ENCODE assay signal across 8 cellular contexts in genomic region chr7:132575336-132575986, GRCh38. TPM values are rescaled to one million over a fixed set of nuclear protein-coding genes. Genes with fewer than 3 reads are reported as not detected.
DNase-seq lines count a peak whose midpoint lies in the region; ATAC-seq and TF ChIP-seq lines count a peak whose summit lies in the region.

No MANE protein-coding gene starts in this region.

- no peaks in the 10 kb centered on the region for H3K9me3 ChIP-seq in right atrium auricular region
- H3K9me3 ChIP-seq in trophoblast cell (ENCODE audit: insufficient read depth, low read depth, low read length), result no peaks in the 10 kb centered on the region

- peaks cover 27% of the 10 kb centered on the region for H3K36me3 Mint-ChIP-seq in activated naive CD8-positive, alpha-beta T cell treated with anti-CD3 and anti-CD28 coated beads, Interleukin-2, amount 10 ng/mL, durations not matched to agents 7 days and 5 days

- peak overlapping the region; percentile 69 for H3K4me2 ChIP-seq in trophoblast cell (ENCODE audit: low read length)

- TF ChIP-seq CTCF in NB4 (IDR thresholded peaks at IDR 0.05; ENCODE audit: low read depth, low read length) (no peak), right atrium auricular region (IDR thresholded peaks at IDR 0.05) (peak in 1 of 2 donors; percentile 38)

- no peak overlapping the region for H3K23ac ChIP-seq in trophoblast cell (ENCODE audit: low read length)

- H2BK5ac ChIP-seq in trophoblast cell (ENCODE audit: low read depth, low read length, poor library complexity), result no peak overlapping the region

- TF ChIP-seq POLR2A in NB4 (IDR thresholded peaks at IDR 0.05; ENCODE audit: extremely low read depth, insufficient read length), result no peak

- H4K8ac ChIP-seq in trophoblast cell (ENCODE audit: low read depth, low read length), result no peak overlapping the region

- no CpG with 5 or more reads among the region's 34 CpGs for WGBS in trophoblast cell (ENCODE audit: extremely low coverage, insufficient coverage, insufficient read length)

- no peaks in the 10 kb centered on the region for H3K9me3 Mint-ChIP-seq in activated naive CD8-positive, alpha-beta T cell treated with anti-CD3 and anti-CD28 coated beads, Interleukin-2, amount 10 ng/mL, durations not matched to agents 7 days and 5 days

- no peak overlapping the region for H4K12ac ChIP-seq in trophoblast cell (ENCODE audit: low read depth, low read length)

- no peak overlapping the region for H3K4ac ChIP-seq in trophoblast cell (ENCODE audit: low read depth, low read length)

- H2AK5ac ChIP-seq in trophoblast cell (ENCODE audit: low read length), result no peak overlapping the region

- DNase-seq in COR-L47 (lab: John Stamatoyannopoulos, UW), result peak; percentile 5
- DNase-seq in NB4 (ENCODE audit: low read depth), result peak; percentile 20
- DNase-seq in activated naive CD8-positive, alpha-beta T cell treated with anti-CD3 and anti-CD28 coated beads, Interleukin-2, amount 10 ng/mL, durations not matched to agents 7 days and 5 days, result peak; percentile 64
- peak; percentile 79 for DNase-seq in right atrium auricular region (ENCODE audit: low spot score)
- no peak for DNase-seq in trophoblast cell
- DNase-seq in COLO829 (ENCODE audit: low spot score), result no peak

- peak overlapping the region; percentile 11 for H3K27ac Mint-ChIP-seq in activated naive CD8-positive, alpha-beta T cell treated with anti-CD3 and anti-CD28 coated beads, Interleukin-2, amount 10 ng/mL, durations not matched to agents 7 days and 5 days

- H3K27me3 ChIP-seq in right atrium auricular region (no peaks in the 10 kb centered on the region), trophoblast cell (ENCODE audit: insufficient read depth, low read length) (peaks cover 75% of the 10 kb centered on the region)

- peak overlapping the region in 1 of 2 donors; percentile 65 for H3K27ac ChIP-seq in right atrium auricular region
- H3K27ac ChIP-seq in trophoblast cell (ENCODE audit: low read depth, low read length), result no peak overlapping the region

- ATAC-seq in activated naive CD8-positive, alpha-beta T cell treated with anti-CD3 and anti-CD28 coated beads, Interleukin-2, amount 10 ng/mL, durations not matched to agents 7 days and 5 days (ENCODE audit: low read depth), result peak; percentile 48
- ATAC-seq in HG03378 (IDR thresholded peaks at IDR 0.05; ENCODE audit: unreplicated experiment), result no peak
- ATAC-seq in HG03521 (IDR thresholded peaks at IDR 0.05; ENCODE audit: unreplicated experiment), result no peak

- peak overlapping the region; percentile 91 for H3K4me3 Mint-ChIP-seq in activated naive CD8-positive, alpha-beta T cell treated with anti-CD3 and anti-CD28 coated beads, Interleukin-2, amount 10 ng/mL, durations not matched to agents 7 days and 5 days

- H3K4me1 ChIP-seq in right atrium auricular region (peaks cover 0 to 16% of the 10 kb centered on the region in 2 donors), trophoblast cell (ENCODE audit: control insufficient read depth in 1 of 2, insufficient read depth in 2 of 2, low read length in 2 of 2) (peaks cover 3% of the 10 kb centered on the region in 2 experiments)

- no peak overlapping the region for H2BK120ac ChIP-seq in trophoblast cell (ENCODE audit: insufficient read depth, low read length, poor library complexity)

- no peak overlapping the region for H3K18ac ChIP-seq in trophoblast cell (ENCODE audit: low read length)

- H2BK12ac ChIP-seq in trophoblast cell (ENCODE audit: low read length), result no peak overlapping the region

- peaks cover 80% of the 10 kb centered on the region for H3K27me3 Mint-ChIP-seq in activated naive CD8-positive, alpha-beta T cell treated with anti-CD3 and anti-CD28 coated beads, Interleukin-2, amount 10 ng/mL, durations not matched to agents 7 days and 5 days

- H3K4me3 ChIP-seq in NB4 (ENCODE audit: low read depth, low read length) (no peak overlapping the region), right atrium auricular region (peak overlapping the region; percentile 38 to 61), trophoblast cell (ENCODE audit: low read depth, low read length) (no peak overlapping the region)

- H3K9ac ChIP-seq in trophoblast cell (ENCODE audit: low read length), result no peak overlapping the region

- H3K36me3 ChIP-seq in right atrium auricular region, result no peaks in the 10 kb centered on the region
- H3K36me3 ChIP-seq in trophoblast cell (ENCODE audit: control insufficient read depth in 1 of 2, insufficient read depth in 2 of 2, low read length in 2 of 2), result no peaks in the 10 kb centered on the region

- no peaks in the 10 kb centered on the region for H3K79me2 ChIP-seq in trophoblast cell (ENCODE audit: control insufficient read depth, insufficient read depth, low read length, poor library complexity)

- H2AFZ ChIP-seq in trophoblast cell (ENCODE audit: insufficient read depth, low read length, poor library complexity), result no peak overlapping the region

- POLR2A ChIA-PET in activated naive CD8-positive, alpha-beta T cell treated with anti-CD3 and anti-CD28 coated beads, Interleukin-2, amount 10 ng/mL, durations not matched to agents 7 days and 5 days (lab: Charles Lee), result interaction anchor here (1.0 to 2.2 kb wide), 2 partner anchors 178 to 255 kb away, joined by 3 to 6 read pairs; no protein-coding TSS in a partner anchor

- H3K79me1 ChIP-seq in trophoblast cell (ENCODE audit: low read length), result no peaks in the 10 kb centered on the region

- no peak overlapping the region for H4K91ac ChIP-seq in trophoblast cell (ENCODE audit: low read depth, low read length)

- H3K4me1 Mint-ChIP-seq in activated naive CD8-positive, alpha-beta T cell treated with anti-CD3 and anti-CD28 coated beads, Interleukin-2, amount 10 ng/mL, durations not matched to agents 7 days and 5 days, result peaks cover 40% of the 10 kb centered on the region

- H3K14ac ChIP-seq in trophoblast cell (ENCODE audit: low read length), result no peak overlapping the region

RNA-seq across cellular contexts. Expression of gene PLXNA4, which starts 0.8 kb away (rescaled TPM):
- total RNA-seq in activated naive CD8-positive, alpha-beta T cell treated with anti-CD3 and anti-CD28 coated beads, Interleukin-2, amount 10 ng/mL, durations not matched to agents 7 days and 5 days, result 10 to 100 TPM; 16.5 to 20.5 TPM
- total RNA-seq in right atrium auricular region, result 10 to 100 TPM in 1 of 2 donors, 1 to 10 TPM in 1; 9.5 to 18.0 TPM
- polyA plus RNA-seq in trophoblast cell (2013), result 0.05 and 0.07 TPM in 2 replicates

Comparison
In these comparisons a context has a peak if more than half of its experiments do, and no peak if none do; other contexts are left out.
1. DNase-seq: peak in COR-L47 (single experiment), NB4 (single experiment), activated naive CD8-positive, alpha-beta T cell treated with anti-CD3 and anti-CD28 coated beads, Interleukin-2, amount 10 ng/mL, durations not matched to agents 7 days and 5 days (single experiment) and right atrium auricular region (single experiment); none in trophoblast cell (0 of 2) and COLO829 (single experiment).
2. H3K4me3 ChIP-seq: peak in right atrium auricular region (2 of 2); none in NB4 (single experiment) and trophoblast cell (single experiment).